Comparison of ENCODE assay signal across 1 cellular context in the genomic region with DNA sequence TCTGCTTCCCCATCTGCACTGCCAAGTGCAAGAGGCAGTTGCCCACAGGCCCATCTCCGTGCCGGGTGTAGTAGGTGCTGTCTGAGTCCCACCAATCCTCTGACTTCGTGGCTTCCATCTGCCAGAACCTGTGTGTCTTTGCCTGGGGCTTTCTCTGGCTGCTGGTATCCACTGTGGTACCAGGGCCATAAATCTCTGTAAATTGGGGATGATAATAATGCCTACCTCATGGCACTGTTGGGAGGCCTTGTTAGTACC.
TF ChIP-seq lines count a peak whose summit lies in the region.

No MANE protein-coding gene starts in this region.

TF ChIP-seq in HepG2, 621 proteins besides CTCF, POLR2A, EP300 and RAD21 (continued from another document):
- TF ChIP-seq ZNF570 (CRISPR knock-in tag; IDR thresholded peaks at IDR 0.05; ENCODE audit: borderline replicate concordance) (no peak), GLMP (CRISPR knock-in tag; IDR thresholded peaks at IDR 0.05; ENCODE audit: borderline replicate concordance) (no peak), ZNF772 (CRISPR knock-in tag; IDR thresholded peaks at IDR 0.05) (no peak), KDM5B (CRISPR knock-in tag; IDR thresholded peaks at IDR 0.05; ENCODE audit: borderline replicate concordance) (0 out of 2 replicates have a peak, but pooled peaks have one; percentile 23), PHF21A (CRISPR knock-in tag; IDR thresholded peaks at IDR 0.05) (no peak), ZNF318 (CRISPR knock-in tag; IDR thresholded peaks at IDR 0.05) (no peak), PBX2 (CRISPR knock-in tag; IDR thresholded peaks at IDR 0.05) (no peak), HNRNPUL1 (IDR thresholded peaks at IDR 0.05; ENCODE audit: low read depth, low read length) (no peak), ZNF235 (CRISPR knock-in tag; IDR thresholded peaks at IDR 0.05; ENCODE audit: borderline replicate concordance) (0 out of 2 replicates have a peak, but pooled peaks have one; percentile 9), SMAD1 (CRISPR knock-in tag; IDR thresholded peaks at IDR 0.05; ENCODE audit: borderline replicate concordance, low read depth) (0 out of 2 replicates have a peak, but pooled peaks have one; percentile 3), DNMT1 (CRISPR knock-in tag; IDR thresholded peaks at IDR 0.05) (no peak), ZNF776 (CRISPR knock-in tag; IDR thresholded peaks at IDR 0.05) (no peak), UBTF (CRISPR knock-in tag; IDR thresholded peaks at IDR 0.05) (peak; percentile 4; the same call in 1 of the 2 replicates), CAMTA2 (CRISPR knock-in tag; IDR thresholded peaks at IDR 0.05; ENCODE audit: borderline replicate concordance) (0 out of 2 replicates have a peak, but pooled peaks have one; percentile 9), MTA3 (CRISPR knock-in tag; IDR thresholded peaks at IDR 0.05) (no peak)
- TF ChIP-seq, protein P1, sequence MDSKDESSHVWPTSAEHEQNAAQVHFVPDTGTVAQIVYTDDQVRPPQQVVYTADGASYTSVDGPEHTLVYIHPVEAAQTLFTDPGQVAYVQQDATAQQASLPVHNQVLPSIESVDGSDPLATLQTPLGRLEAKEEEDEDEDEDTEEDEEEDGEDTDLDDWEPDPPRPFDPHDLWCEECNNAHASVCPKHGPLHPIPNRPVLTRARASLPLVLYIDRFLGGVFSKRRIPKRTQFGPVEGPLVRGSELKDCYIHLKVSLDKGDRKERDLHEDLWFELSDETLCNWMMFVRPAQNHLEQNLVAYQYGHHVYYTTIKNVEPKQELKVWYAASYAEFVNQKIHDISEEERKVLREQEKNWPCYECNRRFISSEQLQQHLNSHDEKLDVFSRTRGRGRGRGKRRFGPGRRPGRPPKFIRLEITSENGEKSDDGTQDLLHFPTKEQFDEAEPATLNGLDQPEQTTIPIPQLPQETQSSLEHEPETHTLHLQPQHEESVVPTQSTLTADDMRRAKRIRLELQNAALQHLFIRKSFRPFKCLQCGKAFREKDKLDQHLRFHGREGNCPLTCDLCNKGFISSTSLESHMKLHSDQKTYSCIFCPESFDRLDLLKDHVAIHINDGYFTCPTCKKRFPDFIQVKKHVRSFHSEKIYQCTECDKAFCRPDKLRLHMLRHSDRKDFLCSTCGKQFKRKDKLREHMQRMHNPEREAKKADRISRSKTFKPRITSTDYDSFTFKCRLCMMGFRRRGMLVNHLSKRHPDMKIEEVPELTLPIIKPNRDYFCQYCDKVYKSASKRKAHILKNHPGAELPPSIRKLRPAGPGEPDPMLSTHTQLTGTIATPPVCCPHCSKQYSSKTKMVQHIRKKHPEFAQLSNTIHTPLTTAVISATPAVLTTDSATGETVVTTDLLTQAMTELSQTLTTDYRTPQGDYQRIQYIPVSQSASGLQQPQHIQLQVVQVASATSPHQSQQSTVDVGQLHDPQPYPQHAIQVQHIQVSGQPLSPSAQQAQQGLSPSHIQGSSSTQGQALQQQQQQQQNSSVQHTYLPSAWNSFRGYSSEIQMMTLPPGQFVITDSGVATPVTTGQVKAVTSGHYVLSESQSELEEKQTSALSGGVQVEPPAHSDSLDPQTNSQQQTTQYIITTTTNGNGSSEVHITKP (CRISPR knock-in tag; IDR thresholded peaks at IDR 0.05; ENCODE audit: low read depth): no peak
- TF ChIP-seq, protein P2, sequence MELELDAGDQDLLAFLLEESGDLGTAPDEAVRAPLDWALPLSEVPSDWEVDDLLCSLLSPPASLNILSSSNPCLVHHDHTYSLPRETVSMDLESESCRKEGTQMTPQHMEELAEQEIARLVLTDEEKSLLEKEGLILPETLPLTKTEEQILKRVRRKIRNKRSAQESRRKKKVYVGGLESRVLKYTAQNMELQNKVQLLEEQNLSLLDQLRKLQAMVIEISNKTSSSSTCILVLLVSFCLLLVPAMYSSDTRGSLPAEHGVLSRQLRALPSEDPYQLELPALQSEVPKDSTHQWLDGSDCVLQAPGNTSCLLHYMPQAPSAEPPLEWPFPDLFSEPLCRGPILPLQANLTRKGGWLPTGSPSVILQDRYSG (CRISPR knock-in tag; IDR thresholded peaks at IDR 0.05): 0 out of 2 replicates have a peak, but pooled peaks have one; percentile 34
